In the genomic region with DNA sequence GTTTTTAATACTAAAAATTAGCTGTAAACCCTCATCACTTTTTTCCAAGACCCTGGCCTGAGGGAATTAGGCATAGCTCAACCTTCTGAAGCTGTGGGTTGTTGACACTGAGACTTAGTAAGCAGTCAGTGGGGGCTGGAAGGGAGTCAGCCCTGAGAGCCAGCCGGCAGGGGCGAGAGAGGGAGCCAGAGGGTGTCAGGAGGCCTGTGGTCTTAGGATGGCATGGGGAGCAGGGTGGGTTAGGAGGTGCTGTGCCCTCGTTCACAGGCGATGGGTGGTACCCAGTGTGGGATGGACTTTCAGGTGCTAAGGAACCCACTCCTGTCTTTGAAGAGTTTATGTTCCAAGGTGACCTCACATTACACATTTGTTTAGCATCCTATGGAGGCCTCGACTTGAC, we compare ENCODE assay signal across 20 cellular contexts. TPM values are rescaled to one million over a fixed set of nuclear protein-coding genes. Genes with fewer than 3 reads are reported as not detected.
"Had no signal": no experiment of that assay in that cellular context is flagged by ENCODE, and none has a peak within 500 bp of the region (broad histone marks: within the 10 kb centered on the region; RNA-seq: fewer than 3 reads in every experiment).

No MANE protein-coding gene starts in this region.

- H3K9me3 Mint-ChIP-seq: memory B cell; mesothelial cell of epicardium; naive B cell; nephron progenitor cell; stimulated activated memory B cell treated with anti-CD40 and anti-IgM and Interleukin-4, amounts not matched to agents 10 μg/mL and 1 μg/mL and 100 μg/mL, for 72 hours; type B pancreatic cell had no signal

- H3K36me3 Mint-ChIP-seq: memory B cell; mesothelial cell of epicardium; naive B cell; stimulated activated memory B cell treated with anti-CD40 and anti-IgM and Interleukin-4, amounts not matched to agents 10 μg/mL and 1 μg/mL and 100 μg/mL, for 72 hours; type B pancreatic cell had no signal

- H3K36me3 ChIP-seq: gastrocnemius medialis, prostate gland, right atrium auricular region, spleen had no signal

- DNase-seq: dorsolateral prefrontal cortex; effector CD4-positive, alpha-beta T cell; gastrocnemius medialis; head of caudate nucleus; mucosa of descending colon; naive B cell; nephron progenitor cell; stimulated activated CD4-positive, alpha-beta T cell treated with anti-CD3 and anti-CD28 coated beads, Interleukin-4, amount 100 ng/mL, for 4 hours; stimulated activated naive CD8-positive, alpha-beta T cell treated with anti-CD3 and anti-CD28 coated beads, Interleukin-15, Interleukin-2, amounts not matched to agents 100 U/mL and 50 U/mL, for 24 hours; testis; tibial artery had no signal

- H3K4me3 Mint-ChIP-seq: memory B cell; mesothelial cell of epicardium; naive B cell; nephron progenitor cell; stimulated activated memory B cell treated with anti-CD40 and anti-IgM and Interleukin-4, amounts not matched to agents 10 μg/mL and 1 μg/mL and 100 μg/mL, for 72 hours; type B pancreatic cell had no signal

- H3K27ac Mint-ChIP-seq: memory B cell; mesothelial cell of epicardium; nephron progenitor cell; stimulated activated memory B cell treated with anti-CD40 and anti-IgM and Interleukin-4, amounts not matched to agents 10 μg/mL and 1 μg/mL and 100 μg/mL, for 72 hours; type B pancreatic cell had no signal

- H3K4me1 ChIP-seq: prostate gland had no signal

- H3K27me3 Mint-ChIP-seq: type B pancreatic cell had no signal

- ATAC-seq: stimulated activated memory B cell treated with anti-CD40 and anti-IgM and Interleukin-4, amounts not matched to agents 10 μg/mL and 1 μg/mL and 100 μg/mL, for 72 hours; stimulated activated naive CD8-positive, alpha-beta T cell treated with anti-CD3 and anti-CD28 coated beads, Interleukin-15, Interleukin-2, amounts not matched to agents 100 U/mL and 50 U/mL, for 24 hours had no signal

- H3K9me3 ChIP-seq: gastrocnemius medialis, mucosa of descending colon, prostate gland, right atrium auricular region, spleen, testis, tibial artery had no signal

- H3K27ac ChIP-seq: dorsolateral prefrontal cortex, gastrocnemius medialis, prostate gland, right atrium auricular region, skin epidermis, spleen, testis, tibial artery had no signal

- H3K27me3 ChIP-seq: dorsolateral prefrontal cortex, gastrocnemius medialis, right atrium auricular region, testis, tibial artery had no signal

- H3K4me3 ChIP-seq: dorsolateral prefrontal cortex, gastrocnemius medialis, lung, mucosa of descending colon, prostate gland, right atrium auricular region, skin epidermis, spleen, testis, tibial artery had no signal

RNA-seq across cellular contexts. Expression of a gene that starts 49.3 kb away (rescaled TPM):
- total RNA-seq: mesothelial cell of epicardium had no signal
